13 cellular contexts compared by ENCODE assay signal in the genomic region with DNA sequence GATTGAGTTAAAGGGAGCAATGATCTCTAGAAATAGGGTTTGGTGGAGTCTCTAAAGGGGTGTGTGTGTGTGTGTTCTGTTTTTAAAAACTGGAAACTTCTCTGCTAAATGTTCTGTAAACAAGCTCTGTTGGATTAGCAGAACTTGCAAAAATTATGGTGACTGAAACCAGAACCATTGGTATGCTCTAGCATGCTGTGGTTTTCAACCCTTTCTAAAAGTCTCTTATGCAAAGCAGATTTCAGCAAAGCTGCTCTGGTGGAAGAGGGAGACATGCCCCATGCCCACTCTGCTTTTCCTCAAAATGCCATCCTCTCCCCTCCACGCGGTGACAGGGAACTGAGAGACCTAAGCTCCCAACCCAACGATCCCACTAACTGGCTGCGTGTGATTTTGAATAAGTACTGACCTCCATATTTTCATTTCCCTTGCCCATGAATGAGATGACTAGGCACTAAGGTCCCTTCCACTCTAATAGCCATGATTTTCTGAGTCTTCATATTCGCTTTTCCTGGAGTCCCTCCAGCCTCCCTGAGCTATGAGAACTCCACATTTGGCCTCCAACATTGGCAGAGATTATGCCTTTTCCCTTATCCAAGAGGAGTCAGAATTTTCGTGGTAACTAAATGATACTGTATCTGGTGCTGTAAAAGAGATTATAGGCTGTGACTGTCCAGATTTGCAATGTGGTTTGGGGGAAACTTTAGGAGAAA.
DNase-seq lines count a peak whose midpoint lies in the region; ATAC-seq and TF ChIP-seq lines count a peak whose summit lies in the region.
"Had no signal": no experiment of that assay in that cellular context is flagged by ENCODE, and none has a peak within 500 bp of the region (broad histone marks: within the 10 kb centered on the region; RNA-seq: fewer than 3 reads in every experiment).

No MANE protein-coding gene starts in this region.

- peak overlapping the region in 3 of 4 donors; percentile 37 to 63 (median 38) for H3K27ac ChIP-seq in body of pancreas

- H3K4me3 Mint-ChIP-seq in natural killer cell treated with Interleukin-12 subunit alpha and Interleukin-12 subunit beta and Interleukin-15 and Interleukin-18, amount 100 ng/mL, for 72 hours: no peak overlapping the region
- no peak overlapping the region for H3K4me3 Mint-ChIP-seq in effector memory CD8-positive, alpha-beta T cell
- H3K4me3 Mint-ChIP-seq: activated naive CD4-positive, alpha-beta T cell treated with anti-CD3 and anti-CD28 coated beads for 36 hours; CD4-positive, alpha-beta T cell; neural crest cell had no signal

- intact Hi-C loops in body of pancreas (cut with DNase I): no loop called here

- no peaks in the 10 kb centered on the region for H3K36me3 Mint-ChIP-seq in natural killer cell treated with Interleukin-12 subunit alpha and Interleukin-12 subunit beta and Interleukin-15 and Interleukin-18, amount 100 ng/mL, for 72 hours
- no peaks in the 10 kb centered on the region for H3K36me3 Mint-ChIP-seq in effector memory CD8-positive, alpha-beta T cell (ENCODE audit: insufficient read depth)

- H3K4me1 Mint-ChIP-seq in natural killer cell treated with Interleukin-12 subunit alpha and Interleukin-12 subunit beta and Interleukin-15 and Interleukin-18, amount 100 ng/mL, for 72 hours (ENCODE audit: low read depth in 2 of 2): no peaks in the 10 kb centered on the region
- no peaks in the 10 kb centered on the region for H3K4me1 Mint-ChIP-seq in effector memory CD8-positive, alpha-beta T cell (ENCODE audit: low read depth in 2 of 2)
- H3K4me1 Mint-ChIP-seq: neural crest cell had no signal

- no peak overlapping the region for H3K27ac Mint-ChIP-seq in natural killer cell treated with Interleukin-12 subunit alpha and Interleukin-12 subunit beta and Interleukin-15 and Interleukin-18, amount 100 ng/mL, for 72 hours
- H3K27ac Mint-ChIP-seq in effector memory CD8-positive, alpha-beta T cell: no peak overlapping the region
- H3K27ac Mint-ChIP-seq: activated naive CD4-positive, alpha-beta T cell treated with anti-CD3 and anti-CD28 coated beads for 36 hours; CD4-positive, alpha-beta T cell had no signal

- peaks cover 20% of the 10 kb centered on the region for H3K4me1 ChIP-seq in body of pancreas

- no peaks in the 10 kb centered on the region for H3K27me3 ChIP-seq in body of pancreas

- H3K4me3 ChIP-seq in body of pancreas: no peak overlapping the region

- TF ChIP-seq POLR2A in body of pancreas (IDR thresholded peaks at IDR 0.05): no peak

- H3K9me3 Mint-ChIP-seq in natural killer cell treated with Interleukin-12 subunit alpha and Interleukin-12 subunit beta and Interleukin-15 and Interleukin-18, amount 100 ng/mL, for 72 hours: no peaks in the 10 kb centered on the region
- no peaks in the 10 kb centered on the region for H3K9me3 Mint-ChIP-seq in effector memory CD8-positive, alpha-beta T cell
- H3K9me3 Mint-ChIP-seq: activated naive CD4-positive, alpha-beta T cell treated with anti-CD3 and anti-CD28 coated beads for 36 hours; CD4-positive, alpha-beta T cell; neural crest cell had no signal

- DNase-seq in body of pancreas (no peak), NCI-H1417 treated with DMSO at 0.1 percent for 48 hours (lab: John Stamatoyannopoulos, UW) (no peak), NCI-H2081 (lab: John Stamatoyannopoulos, UW) (no peak)
- no peak for DNase-seq in natural killer cell treated with Interleukin-12 subunit alpha and Interleukin-12 subunit beta and Interleukin-15 and Interleukin-18, amount 100 ng/mL, for 72 hours (ENCODE audit: low spot score)
- no peak for DNase-seq in effector memory CD8-positive, alpha-beta T cell
- DNase-seq: activated naive CD4-positive, alpha-beta T cell treated with anti-CD3 and anti-CD28 coated beads for 36 hours; CD4-positive, alpha-beta T cell; dermis blood vessel endothelial cell; trophoblast cell had no signal

- H3K9me3 ChIP-seq in body of pancreas: peaks cover 0 to 3% (median 0%) of the 10 kb centered on the region in 3 donors

- peak; percentile 84 for ATAC-seq in GM18511 (IDR thresholded peaks at IDR 0.05; ENCODE audit: unreplicated experiment)
- ATAC-seq in GM21423 (IDR thresholded peaks at IDR 0.05; ENCODE audit: unreplicated experiment): peak; percentile 80
- peak; percentile 83 for ATAC-seq in HG03095 (IDR thresholded peaks at IDR 0.05; ENCODE audit: unreplicated experiment)
- no peak for ATAC-seq in body of pancreas
- no peak for ATAC-seq in natural killer cell treated with Interleukin-12 subunit alpha and Interleukin-12 subunit beta and Interleukin-15 and Interleukin-18, amount 100 ng/mL, for 72 hours
- no peak for ATAC-seq in effector memory CD8-positive, alpha-beta T cell (replicated peaks)

- peaks cover 5 to 7% of the 10 kb centered on the region in 2 donors for H3K27me3 Mint-ChIP-seq in natural killer cell treated with Interleukin-12 subunit alpha and Interleukin-12 subunit beta and Interleukin-15 and Interleukin-18, amount 100 ng/mL, for 72 hours
- peaks cover 11 to 24% of the 10 kb centered on the region in 2 donors for H3K27me3 Mint-ChIP-seq in effector memory CD8-positive, alpha-beta T cell

- no peak for TF ChIP-seq CTCF in body of pancreas (IDR thresholded peaks at IDR 0.05)

- H3K36me3 ChIP-seq in body of pancreas (replicated peaks in 1 of 2; ENCODE audit: insufficient read depth in 1 of 2, low read depth in 2 of 2): no peaks in the 10 kb centered on the region

- 56 to 62% methylated on average over 6 of the region's 6 CpGs for WGBS in body of pancreas, 2 donors

Comparison
In these comparisons a context has a peak if more than half of its experiments do, and no peak if none do; other contexts are left out.
1. ATAC-seq: peak in GM18511 (single experiment), GM21423 (single experiment) and HG03095 (single experiment); none in body of pancreas (single experiment), natural killer cell treated with Interleukin-12 subunit alpha and Interleukin-12 subunit beta and Interleukin-15 and Interleukin-18, amount 100 ng/mL, for 72 hours (0 of 2) and effector memory CD8-positive, alpha-beta T cell (single experiment).